In the genomic region with DNA sequence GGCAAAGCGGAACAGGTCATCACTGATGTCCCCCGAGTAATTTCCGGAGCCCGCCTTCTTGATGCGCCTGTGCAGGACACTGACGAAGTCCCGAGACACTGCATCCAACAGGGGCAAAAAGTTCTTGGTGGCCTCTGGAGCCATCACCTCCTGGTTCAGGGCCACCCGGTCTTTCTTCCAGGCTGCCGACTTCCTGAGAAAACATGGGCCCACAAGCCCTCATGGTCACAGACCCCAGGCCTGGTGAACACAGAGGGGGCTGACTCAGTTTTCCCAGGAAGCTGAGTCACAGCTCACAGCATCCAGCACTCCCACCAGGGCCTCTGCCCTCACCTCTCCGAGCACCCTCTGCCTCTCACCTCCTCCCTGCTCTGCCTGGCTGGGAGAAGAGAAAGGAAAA, we compare ENCODE assay signal across 19 cellular contexts. TPM values are rescaled to one million over a fixed set of nuclear protein-coding genes. Genes with fewer than 3 reads are reported as not detected.
A peak's percentile ranks its signal among the peaks of the same experiment; 100 is the strongest.
DNase-seq lines count a peak whose midpoint lies in the region; ATAC-seq and TF ChIP-seq lines count a peak whose summit lies in the region.
"Had no signal": no experiment of that assay in that cellular context is flagged by ENCODE, and none has a peak within 500 bp of the region (broad histone marks: within the 10 kb centered on the region; RNA-seq: fewer than 3 reads in every experiment).

No MANE protein-coding gene starts in this region.

- DNase-seq in SK-N-SH = no peak
- DNase-seq in M059J (ENCODE audit: low read depth) = peak; percentile 58
- peak; percentile 46 for DNase-seq in dermis blood vessel endothelial cell
- no peak for DNase-seq in trophoblast cell
- no peak for DNase-seq in mucosa of descending colon
- no peak for DNase-seq in activated naive CD4-positive, alpha-beta T cell treated with anti-CD3 and anti-CD28 coated beads, Interleukin-2, amount 50 U/mL, for 16 hours
- DNase-seq: DMS53, esophagus squamous epithelium, left ventricle myocardium superior, naive B cell, NCI-H187, thyroid gland had no signal

- 84% methylated on average over 3 of the region's 10 CpGs for WGBS in SK-N-SH (ENCODE audit: low lambda C conversion rate)
- WGBS in trophoblast cell (ENCODE audit: extremely low coverage, insufficient coverage, insufficient read length) = no CpG with 5 or more reads among the region's 10 CpGs

- intact Hi-C loops in mucosa of descending colon (cut with DNase I, micrococcal nuclease) = no loop called here

- peak overlapping the region; percentile 30; the same call in 1 of the 2 replicates for H2AFZ ChIP-seq in SK-N-SH (ENCODE audit: low read depth)
- H2AFZ ChIP-seq in trophoblast cell (ENCODE audit: insufficient read depth, low read length, poor library complexity) = peak overlapping the region; percentile 3

- peaks cover 6% of the 10 kb centered on the region for H3K79me1 ChIP-seq in trophoblast cell (ENCODE audit: low read length)

- peak overlapping the region; percentile 45 for H4K91ac ChIP-seq in trophoblast cell (ENCODE audit: low read depth, low read length)

- TF ChIP-seq EP300 in SK-N-SH (IDR thresholded peaks at IDR 0.05; ENCODE audit: borderline replicate concordance in 1 of 2, low read depth in 1 of 2, low read length in 1 of 2) = no peak

- no peak overlapping the region for H3K4ac ChIP-seq in trophoblast cell (ENCODE audit: low read depth, low read length)

- no peak for TF ChIP-seq CTCF in SK-N-SH (IDR thresholded peaks at IDR 0.05)
- no peak for TF ChIP-seq CTCF in mucosa of descending colon (IDR thresholded peaks at IDR 0.05)

- no peak overlapping the region for H3K4me3 ChIP-seq in SK-N-SH (ENCODE audit: low read depth in 2 of 2, low read length in 1 of 2)
- no peak overlapping the region for H3K4me3 ChIP-seq in trophoblast cell (ENCODE audit: low read depth, low read length)
- H3K4me3 ChIP-seq in mucosa of descending colon = no peak overlapping the region
- H3K4me3 ChIP-seq: esophagus squamous epithelium, thyroid gland had no signal

- no peaks in the 10 kb centered on the region for H3K27me3 ChIP-seq in SK-N-SH (ENCODE audit: insufficient read depth)
- no peaks in the 10 kb centered on the region for H3K27me3 ChIP-seq in trophoblast cell (ENCODE audit: insufficient read depth, low read length)
- H3K27me3 ChIP-seq: esophagus squamous epithelium, thyroid gland had no signal

- no peak overlapping the region for H2BK12ac ChIP-seq in trophoblast cell (ENCODE audit: low read length)

- no peaks in the 10 kb centered on the region for H4K20me1 ChIP-seq in SK-N-SH (ENCODE audit: insufficient read depth)

- POLR2A ChIA-PET in SK-N-SH (lab: Yijun Ruan, JAX) = no interaction called here

- H3K36me3 ChIP-seq in SK-N-SH (replicated peaks in 1 of 2; ENCODE audit: control insufficient read depth in 1 of 2, insufficient read depth in 2 of 2, low read length in 1 of 2) (no peaks in the 10 kb centered on the region), trophoblast cell (ENCODE audit: control insufficient read depth in 1 of 2, insufficient read depth in 2 of 2, low read length in 2 of 2) (peaks cover 3 to 15% of the 10 kb centered on the region in 2 experiments), mucosa of descending colon (ENCODE audit: low read depth) (no peaks in the 10 kb centered on the region)
- H3K36me3 ChIP-seq: esophagus squamous epithelium, thyroid gland had no signal

- H3K27ac ChIP-seq in SK-N-SH (ENCODE audit: low read depth in 2 of 2, low read length in 1 of 2) (no peak overlapping the region), trophoblast cell (ENCODE audit: low read depth, low read length) (no peak overlapping the region)
- H3K27ac ChIP-seq: 22Rv1, C4-2B, esophagus squamous epithelium, thyroid gland had no signal

- H3K9me3 ChIP-seq in SK-N-SH = no peaks in the 10 kb centered on the region
- no peaks in the 10 kb centered on the region for H3K9me3 ChIP-seq in trophoblast cell (ENCODE audit: insufficient read depth, low read depth, low read length)
- H3K9me3 ChIP-seq in mucosa of descending colon = no peaks in the 10 kb centered on the region
- H3K9me3 ChIP-seq: esophagus squamous epithelium, thyroid gland had no signal

- no peak for TF ChIP-seq RAD21 in SK-N-SH (IDR thresholded peaks at IDR 0.05; ENCODE audit: low read length)

- H2AK5ac ChIP-seq in trophoblast cell (ENCODE audit: low read length) = no peak overlapping the region

- H2BK5ac ChIP-seq in trophoblast cell (ENCODE audit: low read depth, low read length, poor library complexity) = no peak overlapping the region

- peaks cover 0 to 3% of the 10 kb centered on the region in 2 experiments; a peak in 1 of 4 replicates for H3K4me1 ChIP-seq in SK-N-SH (ENCODE audit: control insufficient read depth in 1 of 2, insufficient read depth in 2 of 2, low read depth in 1 of 2, low read length in 1 of 2)
- peaks cover 6 to 11% of the 10 kb centered on the region in 2 experiments for H3K4me1 ChIP-seq in trophoblast cell (ENCODE audit: control insufficient read depth in 1 of 2, insufficient read depth in 2 of 2, low read length in 2 of 2)
- no peaks in the 10 kb centered on the region for H3K4me1 ChIP-seq in mucosa of descending colon (ENCODE audit: low read depth)
- H3K4me1 ChIP-seq: thyroid gland had no signal

- no peaks in the 10 kb centered on the region for H3K9me2 ChIP-seq in SK-N-SH

- ATAC-seq in SK-N-SH treated with all-trans-retinoic acid at 6 μM for 48 hours (no peak), mucosa of descending colon (no peak), GM18505 (IDR thresholded peaks at IDR 0.05; ENCODE audit: unreplicated experiment) (no peak)
- ATAC-seq: left ventricle myocardium superior had no signal

- H2BK120ac ChIP-seq in trophoblast cell (ENCODE audit: insufficient read depth, low read length, poor library complexity) = peak overlapping the region; percentile 26

- CTCF ChIA-PET in SK-N-SH (lab: Yijun Ruan, JAX) = interaction anchor here (1.6 kb wide), 1 partner anchor 24 kb away, joined by 5 read pairs; no protein-coding TSS in a partner anchor

- H4K12ac ChIP-seq in trophoblast cell (ENCODE audit: low read depth, low read length) = no peak overlapping the region

- H3K14ac ChIP-seq in trophoblast cell (ENCODE audit: low read length) = peak overlapping the region; percentile 30

- H3K18ac ChIP-seq in trophoblast cell (ENCODE audit: low read length) = no peak overlapping the region

- no peak overlapping the region for H3K23ac ChIP-seq in trophoblast cell (ENCODE audit: low read length)

- TF ChIP-seq POLR2A in GM18505 (IDR thresholded peaks at IDR 0.05; ENCODE audit: borderline replicate concordance, extremely low read depth, insufficient read depth, insufficient read length) = no peak

- H3F3A ChIP-seq in SK-N-SH (replicated peaks; ENCODE audit: insufficient read depth) = no peaks in the 10 kb centered on the region

- H3K9ac ChIP-seq in SK-N-SH = no peak overlapping the region
- no peak overlapping the region for H3K9ac ChIP-seq in trophoblast cell (ENCODE audit: low read length)

- H3K4me2 ChIP-seq in SK-N-SH (no peak overlapping the region), trophoblast cell (ENCODE audit: low read length) (no peak overlapping the region)

- H4K8ac ChIP-seq in trophoblast cell (ENCODE audit: low read depth, low read length) = peak overlapping the region; percentile 30

- H3K79me2 ChIP-seq in SK-N-SH (ENCODE audit: insufficient read depth) (no peaks in the 10 kb centered on the region), trophoblast cell (ENCODE audit: control insufficient read depth, insufficient read depth, low read length, poor library complexity) (no peaks in the 10 kb centered on the region)

TF ChIP-seq in SK-N-SH, 30 proteins besides CTCF, POLR2A, EP300 and RAD21:
- TF ChIP-seq TEAD4 (IDR thresholded peaks at IDR 0.05; ENCODE audit: borderline replicate concordance, insufficient read depth) (no peak), FOSL2 (IDR thresholded peaks at IDR 0.05; ENCODE audit: borderline replicate concordance, low read depth) (peak; percentile 16; the same call in 1 of the 2 replicates)
TF ChIP-seq in SK-N-SH: peak in this region for 1.

TF ChIP-seq in SK-N-SH treated with all-trans-retinoic acid at 6 μM for 48 hours, 23 proteins besides CTCF, POLR2A, EP300 and RAD21 (continues in another document):
- TF ChIP-seq, protein P1, sequence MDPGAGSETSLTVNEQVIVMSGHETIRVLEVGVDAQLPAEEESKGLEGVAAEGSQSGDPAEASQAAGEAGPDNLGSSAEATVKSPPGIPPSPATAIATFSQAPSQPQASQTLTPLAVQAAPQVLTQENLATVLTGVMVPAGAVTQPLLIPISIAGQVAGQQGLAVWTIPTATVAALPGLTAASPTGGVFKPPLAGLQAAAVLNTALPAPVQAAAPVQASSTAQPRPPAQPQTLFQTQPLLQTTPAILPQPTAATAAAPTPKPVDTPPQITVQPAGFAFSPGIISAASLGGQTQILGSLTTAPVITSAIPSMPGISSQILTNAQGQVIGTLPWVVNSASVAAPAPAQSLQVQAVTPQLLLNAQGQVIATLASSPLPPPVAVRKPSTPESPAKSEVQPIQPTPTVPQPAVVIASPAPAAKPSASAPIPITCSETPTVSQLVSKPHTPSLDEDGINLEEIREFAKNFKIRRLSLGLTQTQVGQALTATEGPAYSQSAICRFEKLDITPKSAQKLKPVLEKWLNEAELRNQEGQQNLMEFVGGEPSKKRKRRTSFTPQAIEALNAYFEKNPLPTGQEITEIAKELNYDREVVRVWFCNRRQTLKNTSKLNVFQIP (CRISPR knock-in tag; IDR thresholded peaks at IDR 0.05; ENCODE audit: borderline replicate concordance, low read depth) = no peak
- TF ChIP-seq GLIS3 (CRISPR knock-in tag; IDR thresholded peaks at IDR 0.05) = no peak
- TF ChIP-seq ZNF70 (CRISPR knock-in tag; IDR thresholded peaks at IDR 0.05) = no peak
- no peak for TF ChIP-seq BACH2 (CRISPR knock-in tag; IDR thresholded peaks at IDR 0.05; ENCODE audit: borderline replicate concordance)

RNA-seq across cellular contexts. Expression of a gene that starts 22.4 kb away (rescaled TPM):
- 0.08 TPM in 1 of 2 replicates, not detected in the other for polyA plus RNA-seq in SK-N-SH (2012; rRNA removed)
- 0.03 TPM in 1 of 2 replicates, not detected in the other for polyA plus RNA-seq in SK-N-SH (2012; cell fraction: cytosol; rRNA removed)
- polyA plus RNA-seq in SK-N-SH (2012; cell fraction: nucleus; rRNA removed) = not detected in 2 replicates
- 0.07 and 0.10 TPM in 2 replicates for total RNA-seq in M059J (2014; rRNA removed; shearing (Covaris generic))
- total RNA-seq in dermis blood vessel endothelial cell (not detected in 2 replicates), mucosa of descending colon (under 1 TPM; 0.52 to 0.82 (median 0.60) TPM)
- 217 and 235 TPM in 2 replicates for polyA plus RNA-seq in trophoblast cell (2013)
- total RNA-seq: activated T-helper 1 cell treated with anti-CD3 and anti-CD28 coated beads, Interleukin-12 subunit alpha, Interleukin-12 subunit beta, Interleukin-2, Interleukin-4 antibody, amounts not matched to agents 30 ng/mL and 10 ng/mL and 1 ng/mL, durations not matched to agents 14 hours and 24 hours and 36 hours; dermis microvascular lymphatic vessel endothelial cell; NCI-H460 had no signal

Comparison
In these comparisons a context has a peak if more than half of its experiments do, and no peak if none do; other contexts are left out.
1. DNase-seq: peak in M059J (single experiment) and dermis blood vessel endothelial cell (single experiment); none in SK-N-SH (single experiment), trophoblast cell (0 of 2), mucosa of descending colon (0 of 3) and activated naive CD4-positive, alpha-beta T cell treated with anti-CD3 and anti-CD28 coated beads, Interleukin-2, amount 50 U/mL, for 16 hours (single experiment).